19 cellular contexts compared by ENCODE assay signal in genomic region chr11:2036863-2037486, GRCh38. TPM values are rescaled to one million over a fixed set of nuclear protein-coding genes. Genes with fewer than 3 reads are reported as not detected.
A peak's percentile ranks its signal among the peaks of the same experiment; 100 is the strongest.
DNase-seq lines count a peak whose midpoint lies in the region; ATAC-seq and TF ChIP-seq lines count a peak whose summit lies in the region.
"Had no signal": no experiment of that assay in that cellular context is flagged by ENCODE, and none has a peak within 500 bp of the region (broad histone marks: within the 10 kb centered on the region; RNA-seq: fewer than 3 reads in every experiment).

No MANE protein-coding gene starts in this region.

- no peak for DNase-seq in activated CD4-positive, alpha-beta T cell treated with anti-CD3 and anti-CD28 coated beads for 36 hours
- DNase-seq in activated CD4-positive, alpha-beta T cell treated with anti-CD3 and anti-CD28 coated beads, Interleukin-2, amount 50 U/mL, for 4 hours: no peak
- DNase-seq in Panc1 (ENCODE audit: low read depth, low spot score) (no peak), left ventricle myocardium superior (no peak), sciatic nerve (ENCODE audit: low spot score) (no peak), HUDEP-2 (lab: John Stamatoyannopoulos, UW; ENCODE audit: unreplicated experiment in 76 of 76) (no peak), NCI-H2029 (lab: John Stamatoyannopoulos, UW) (no peak)
- no peak for DNase-seq in effector CD8-positive, alpha-beta T cell (lab: John Stamatoyannopoulos, UW)
- DNase-seq: caudate nucleus; GDM1; NCI-H1417; NCI-H82; stimulated activated CD4-positive, alpha-beta T cell treated with anti-CD3 and anti-CD28 coated beads, Interleukin-4, amount 100 ng/mL, for 4 hours had no signal

- no peak overlapping the region for H3K4me3 Mint-ChIP-seq in activated CD4-positive, alpha-beta T cell treated with anti-CD3 and anti-CD28 coated beads for 36 hours

- no peaks in the 10 kb centered on the region for H3K36me3 Mint-ChIP-seq in activated CD4-positive, alpha-beta T cell treated with anti-CD3 and anti-CD28 coated beads for 36 hours (ENCODE audit: low read depth)

- H3K9me3 ChIP-seq in Panc1 (ENCODE audit: control insufficient read depth, insufficient read depth, low read depth, low read length): no peaks in the 10 kb centered on the region
- H3K9me3 ChIP-seq: BLaER1, esophagus muscularis mucosa, thoracic aorta had no signal

- H3K27ac ChIP-seq in Panc1 (ENCODE audit: low read length): no peak overlapping the region
- H3K27ac ChIP-seq: BLaER1, esophagus muscularis mucosa, parathyroid adenoma, thoracic aorta, VCaP had no signal

- intact Hi-C loops in activated CD4-positive, alpha-beta T cell treated with anti-CD3 and anti-CD28 coated beads for 36 hours (cut with DNase I, micrococcal nuclease): no loop called here
- intact Hi-C loops in Panc1 (cut with micrococcal nuclease; ENCODE audit: unreplicated experiment): no loop called here
- intact Hi-C loops in left ventricle myocardium superior (cut with micrococcal nuclease): no loop called here
- intact Hi-C loops in sciatic nerve (cut with DNase I): no loop called here

- H3K36me3 ChIP-seq in Panc1 (ENCODE audit: control insufficient read depth, insufficient read depth, low read length): no peaks in the 10 kb centered on the region
- H3K36me3 ChIP-seq: BLaER1, esophagus muscularis mucosa, thoracic aorta had no signal

- no peak for TF ChIP-seq CTCF in Panc1 (IDR thresholded peaks at IDR 0.05)

- CTCF ChIA-PET in activated CD4-positive, alpha-beta T cell treated with anti-CD3 and anti-CD28 coated beads for 36 hours (lab: Charles Lee): interaction anchor here (0.6 to 8.3 kb wide), 16 partner anchors 8 to 130 kb away, joined by 3 to 311 read pairs (median 4); no protein-coding TSS in a partner anchor
- CTCF ChIA-PET in Panc1 (lab: Charles Lee): interaction anchor here (0.6 to 7.8 kb wide), 8 partner anchors 9 to 385 kb away, joined by 3 to 236 read pairs (median 4); partner anchors contain the start of gene TNNI2

- H3K9me3 Mint-ChIP-seq in activated CD4-positive, alpha-beta T cell treated with anti-CD3 and anti-CD28 coated beads for 36 hours (ENCODE audit: low read depth): no peaks in the 10 kb centered on the region

- BruUV-seq in Panc1 (replicated peaks; lab: Mats Ljungman, UMichigan): no TSS peak

- in situ Hi-C loops in Panc1 (cut with HindIII; ENCODE audit: low pct_unique_long_range_greater_than_20kb, low sequenced_read_pairs): no loop called here

- POLR2A ChIA-PET in activated CD4-positive, alpha-beta T cell treated with anti-CD3 and anti-CD28 coated beads for 36 hours (lab: Charles Lee): interaction anchor here (0.9 kb wide), 1 partner anchor 113 kb away, joined by 5 read pairs; no protein-coding TSS in a partner anchor
- POLR2A ChIA-PET in Panc1 (lab: Charles Lee): no interaction called here

- no peaks in the 10 kb centered on the region for H3K4me1 Mint-ChIP-seq in activated CD4-positive, alpha-beta T cell treated with anti-CD3 and anti-CD28 coated beads for 36 hours

- ATAC-seq in activated CD4-positive, alpha-beta T cell treated with anti-CD3 and anti-CD28 coated beads for 36 hours: peak; percentile 75
- ATAC-seq in Panc1: peak; percentile 80
- ATAC-seq in left ventricle myocardium superior: peak; percentile 80
- peak; percentile 81 for ATAC-seq in sciatic nerve

- no peak overlapping the region for H3K4me3 ChIP-seq in Panc1 (ENCODE audit: low read depth in 2 of 2, low read length in 2 of 2)
- H3K4me3 ChIP-seq: BLaER1, esophagus muscularis mucosa, smooth muscle cell, thoracic aorta had no signal

- no peaks in the 10 kb centered on the region for H3K27me3 Mint-ChIP-seq in activated CD4-positive, alpha-beta T cell treated with anti-CD3 and anti-CD28 coated beads for 36 hours

- no peaks in the 10 kb centered on the region for H3K4me1 ChIP-seq in Panc1 (ENCODE audit: control insufficient read depth, insufficient read depth, low read length)
- H3K4me1 ChIP-seq: BLaER1, esophagus muscularis mucosa, parathyroid adenoma had no signal

- H3K27ac Mint-ChIP-seq in activated CD4-positive, alpha-beta T cell treated with anti-CD3 and anti-CD28 coated beads for 36 hours: no peak overlapping the region

- H3K27me3 ChIP-seq in Panc1 (ENCODE audit: control insufficient read depth, insufficient read depth, low read length): no peaks in the 10 kb centered on the region
- H3K27me3 ChIP-seq: BLaER1, esophagus muscularis mucosa had no signal

RNA-seq across cellular contexts. Expression of gene H19, which starts 39.3 kb away (rescaled TPM):
- not detected for total RNA-seq in activated CD4-positive, alpha-beta T cell treated with anti-CD3 and anti-CD28 coated beads for 36 hours
- total RNA-seq in Panc1 (2021; ENCODE audit: unreplicated experiment) (1,268 TPM), left ventricle myocardium superior (738 TPM), sciatic nerve (1,096 TPM)
- 3,677 TPM for polyA plus RNA-seq in Panc1 (2012; ENCODE audit: insufficient read length)

Comparison
In these comparisons a context has a peak if more than half of its experiments do, and no peak if none do; other contexts are left out.
1. RNA of gene H19, which starts 39.3 kb away (total RNA-seq): 1,268 TPM in Panc1 (single experiment), 1,096 TPM in sciatic nerve (single experiment) and 738 TPM in left ventricle myocardium superior (single experiment); not detected in activated CD4-positive, alpha-beta T cell treated with anti-CD3 and anti-CD28 coated beads for 36 hours; every median in the first group is over 100 times any median in the second.
2. Peak in every context shown above with its lines, with median percentiles within 50 percentile points of each other: ATAC-seq.